20 cellular contexts compared by ENCODE assay signal in genomic region chr1:197869502-197869890, GRCh38. TPM values are rescaled to one million over a fixed set of nuclear protein-coding genes. Genes with fewer than 3 reads are reported as not detected.
DNase-seq lines count a peak whose midpoint lies in the region; ATAC-seq, FAIRE-seq and TF ChIP-seq lines count a peak whose summit lies in the region.
"Had no signal": no experiment of that assay in that cellular context is flagged by ENCODE, and none has a peak within 500 bp of the region (broad histone marks: within the 10 kb centered on the region; RNA-seq: fewer than 3 reads in every experiment).

No MANE protein-coding gene starts in this region.

- H3K9me3 Mint-ChIP-seq in neural progenitor cell: peaks cover 2% of the 10 kb centered on the region
- no peaks in the 10 kb centered on the region for H3K9me3 Mint-ChIP-seq in activated CD4-positive, alpha-beta T cell treated with anti-CD3 and anti-CD28 coated beads, Interleukin-2, amount 10 ng/mL, durations not matched to agents 7 days and 5 days
- H3K9me3 Mint-ChIP-seq in activated naive CD4-positive, alpha-beta T cell treated with anti-CD3 and anti-CD28 coated beads, Interleukin-2, amount 10 ng/mL, durations not matched to agents 7 days and 5 days: no peaks in the 10 kb centered on the region
- H3K9me3 Mint-ChIP-seq: CD4-positive, alpha-beta memory T cell; CD8-positive, alpha-beta memory T cell had no signal

- H4K20me1 ChIP-seq in HCT116 (ENCODE audit: insufficient read depth) (no peaks in the 10 kb centered on the region), GM12878 (ENCODE audit: control insufficient read depth, insufficient read depth) (no peaks in the 10 kb centered on the region), neural progenitor cell (ENCODE audit: low read depth) (no peaks in the 10 kb centered on the region)
- H4K20me1 ChIP-seq: BLaER1 had no signal

- H3K27me3 ChIP-seq in HCT116 (ENCODE audit: insufficient read depth, low read length): no peaks in the 10 kb centered on the region
- no peaks in the 10 kb centered on the region for H3K27me3 ChIP-seq in GM12878 (replicated peaks in 1 of 2; ENCODE audit: control insufficient read depth in 2 of 2, insufficient read depth in 2 of 2, low read length in 1 of 2)
- H3K27me3 ChIP-seq in neural progenitor cell: no peaks in the 10 kb centered on the region
- H3K27me3 ChIP-seq: BE2C, BLaER1 had no signal

- SMC1A ChIA-PET in GM12878 (lab: Charles Lee; ENCODE audit: uncharacterized antibody, unreplicated experiment): interaction anchor here (0.7 to 3.3 kb wide), 28 partner anchors 8 to 350 kb away, joined by 3 to 30 read pairs (median 4); no protein-coding TSS in a partner anchor

- DNase-seq in HCT116 (ENCODE audit: low read depth, low spot score) (no peak), GM12878 (ENCODE audit: low read depth, low spot score) (no peak), neural progenitor cell (ENCODE audit: low spot score) (no peak), NCI-H1694 (lab: John Stamatoyannopoulos, UW) (no peak), HCEC 1CT (no peak)
- DNase-seq in activated CD4-positive, alpha-beta T cell treated with anti-CD3 and anti-CD28 coated beads, Interleukin-2, amount 10 ng/mL, durations not matched to agents 7 days and 5 days: no peak
- DNase-seq in activated naive CD4-positive, alpha-beta T cell treated with anti-CD3 and anti-CD28 coated beads, Interleukin-2, amount 10 ng/mL, durations not matched to agents 7 days and 5 days: no peak
- DNase-seq: 8988T, C1 segment of cervical spinal cord, DMS 273 treated with DMSO at 0.1 percent for 48 hours, DMS79 had no signal

- H2AFZ ChIP-seq in HCT116 (ENCODE audit: low read depth, low read length, poor library complexity, severe bottlenecking) (peak overlapping the region; percentile 79), GM12878 (ENCODE audit: control insufficient read depth, low read depth, low read length) (no peak overlapping the region), neural progenitor cell (replicated peaks) (peak overlapping the region; percentile 51)

- CTCF ChIA-PET in HCT116 (lab: Charles Lee): interaction anchor here (1.0 to 3.1 kb wide), 14 partner anchors 11 to 817 kb away, joined by 3 to 29 read pairs (median 5); no protein-coding TSS in a partner anchor
- CTCF ChIA-PET in GM12878 (lab: Yijun Ruan, JAX): interaction anchor here (0.6 to 3.4 kb wide), 29 partner anchors 8 to 354 kb away, joined by 3 to 43 read pairs (median 4); no protein-coding TSS in a partner anchor
- CTCF ChIA-PET in activated CD4-positive, alpha-beta T cell treated with anti-CD3 and anti-CD28 coated beads, Interleukin-2, amount 10 ng/mL, durations not matched to agents 7 days and 5 days (lab: Charles Lee): interaction anchor here (0.8 to 1.6 kb wide), 3 partner anchors 251 to 343 kb away, joined by 4 to 10 read pairs (median 5); no protein-coding TSS in a partner anchor
- CTCF ChIA-PET in activated naive CD4-positive, alpha-beta T cell treated with anti-CD3 and anti-CD28 coated beads, Interleukin-2, amount 10 ng/mL, durations not matched to agents 7 days and 5 days (lab: Charles Lee): interaction anchor here (0.6 to 3.2 kb wide), 27 partner anchors 10 to 542 kb away, joined by 3 to 76 read pairs (median 4); no protein-coding TSS in a partner anchor

- H3K27me3 Mint-ChIP-seq in neural progenitor cell (ENCODE audit: insufficient read depth, low read depth): peaks cover 2% of the 10 kb centered on the region
- H3K27me3 Mint-ChIP-seq in activated CD4-positive, alpha-beta T cell treated with anti-CD3 and anti-CD28 coated beads, Interleukin-2, amount 10 ng/mL, durations not matched to agents 7 days and 5 days: peaks cover 16% of the 10 kb centered on the region
- peaks cover 11% of the 10 kb centered on the region for H3K27me3 Mint-ChIP-seq in activated naive CD4-positive, alpha-beta T cell treated with anti-CD3 and anti-CD28 coated beads, Interleukin-2, amount 10 ng/mL, durations not matched to agents 7 days and 5 days
- H3K27me3 Mint-ChIP-seq: CD4-positive, alpha-beta memory T cell had no signal

- H3K4me3 ChIP-seq in HCT116 (replicated peaks in 1 of 2; ENCODE audit: low read depth in 1 of 2, low read length in 2 of 2): no peak overlapping the region
- no peak overlapping the region for H3K4me3 ChIP-seq in GM12878
- H3K4me3 ChIP-seq in neural progenitor cell: no peak overlapping the region
- H3K4me3 ChIP-seq: BLaER1 had no signal

- no peaks in the 10 kb centered on the region for H3K9me2 ChIP-seq in HCT116 (ENCODE audit: insufficient read depth)

- FAIRE-seq in GM12878 (lab: Jason Lieb, UNC): peak; percentile 31

- no TSS peak for BruUV-seq in HCT116 (replicated peaks; lab: Mats Ljungman, UMichigan)
- BruUV-seq in GM12878 (replicated peaks; lab: Mats Ljungman, UMichigan): no TSS peak

- WGBS in GM12878 (ENCODE audit: insufficient coverage, insufficient replicate concordance, low lambda C conversion rate, missing lambda C conversion rate): 19% methylated on average over 2 of the region's 2 CpGs

- H3K9me3 ChIP-seq in HCT116 (ENCODE audit: control insufficient read depth in 1 of 2, insufficient read depth in 1 of 2, low read depth in 1 of 2, low read length in 2 of 2): no peaks in the 10 kb centered on the region
- no peaks in the 10 kb centered on the region for H3K9me3 ChIP-seq in GM12878 (replicated peaks; ENCODE audit: control insufficient read depth, insufficient read depth, low read length)
- no peaks in the 10 kb centered on the region for H3K9me3 ChIP-seq in neural progenitor cell (ENCODE audit: low read depth)
- H3K9me3 ChIP-seq: BE2C, BLaER1 had no signal

- no peak for TF ChIP-seq POLR2A in HCT116 (IDR thresholded peaks at IDR 0.05; ENCODE audit: borderline replicate concordance, extremely low read depth, insufficient read depth, insufficient read length)
- TF ChIP-seq POLR2A in GM12878 (IDR thresholded peaks at IDR 0.05; ENCODE audit: low read depth, low read length): no peak

- H3K27ac Mint-ChIP-seq in neural progenitor cell: no peak overlapping the region
- no peak overlapping the region for H3K27ac Mint-ChIP-seq in activated CD4-positive, alpha-beta T cell treated with anti-CD3 and anti-CD28 coated beads, Interleukin-2, amount 10 ng/mL, durations not matched to agents 7 days and 5 days
- no peak overlapping the region for H3K27ac Mint-ChIP-seq in activated naive CD4-positive, alpha-beta T cell treated with anti-CD3 and anti-CD28 coated beads, Interleukin-2, amount 10 ng/mL, durations not matched to agents 7 days and 5 days
- H3K27ac Mint-ChIP-seq: CD14-positive monocyte; CD4-positive, alpha-beta memory T cell; CD4-positive, CD25-positive, alpha-beta regulatory T cell; CD8-positive, alpha-beta memory T cell had no signal

- no peaks in the 10 kb centered on the region for H3K79me2 ChIP-seq in HCT116 (ENCODE audit: insufficient read depth, low read length)
- H3K79me2 ChIP-seq in GM12878 (ENCODE audit: control insufficient read depth, insufficient read depth, low read length): no peaks in the 10 kb centered on the region
- no peaks in the 10 kb centered on the region for H3K79me2 ChIP-seq in neural progenitor cell (ENCODE audit: low read depth)

- no peak overlapping the region for H3K4me3 Mint-ChIP-seq in neural progenitor cell
- no peak overlapping the region for H3K4me3 Mint-ChIP-seq in activated CD4-positive, alpha-beta T cell treated with anti-CD3 and anti-CD28 coated beads, Interleukin-2, amount 10 ng/mL, durations not matched to agents 7 days and 5 days
- no peak overlapping the region for H3K4me3 Mint-ChIP-seq in activated naive CD4-positive, alpha-beta T cell treated with anti-CD3 and anti-CD28 coated beads, Interleukin-2, amount 10 ng/mL, durations not matched to agents 7 days and 5 days
- H3K4me3 Mint-ChIP-seq: CD14-positive monocyte; CD4-positive, alpha-beta memory T cell; CD4-positive, CD25-positive, alpha-beta regulatory T cell; CD8-positive, alpha-beta memory T cell had no signal

- POLR2A ChIA-PET in HCT116 (lab: Charles Lee) (no interaction called here), GM12878 (lab: Charles Lee) (no interaction called here)
- POLR2A ChIA-PET in activated CD4-positive, alpha-beta T cell treated with anti-CD3 and anti-CD28 coated beads, Interleukin-2, amount 10 ng/mL, durations not matched to agents 7 days and 5 days (lab: Charles Lee): no interaction called here

- H3K36me3 ChIP-seq in HCT116 (ENCODE audit: control insufficient read depth in 1 of 2, insufficient read depth in 2 of 2, low read length in 2 of 2): no peaks in the 10 kb centered on the region
- no peaks in the 10 kb centered on the region for H3K36me3 ChIP-seq in GM12878 (ENCODE audit: control insufficient read depth in 2 of 2, insufficient read depth in 2 of 2, low read length in 1 of 2)
- H3K36me3 ChIP-seq in neural progenitor cell: no peaks in the 10 kb centered on the region
- H3K36me3 ChIP-seq: BE2C, BLaER1 had no signal

- TF ChIP-seq CTCF in HCT116 (IDR thresholded peaks at IDR 0.05 in 2 of 3, conservative IDR thresholded peaks at IDR 0.05 in 1 of 3; ENCODE audit: borderline replicate concordance in 1 of 3, insufficient read depth in 1 of 3, low read depth in 2 of 3, low read length in 2 of 3) (no peak), GM12878 (IDR thresholded peaks at IDR 0.05 in 2 of 3, conservative IDR thresholded peaks at IDR 0.05 in 1 of 3; ENCODE audit: control insufficient read depth in 2 of 3, extremely low read depth in 1 of 3, insufficient read depth in 1 of 3, low read depth in 3 of 3, low read length in 3 of 3) (no peak), neural progenitor cell (IDR thresholded peaks at IDR 0.05) (no peak)

- H3K4me1 Mint-ChIP-seq in neural progenitor cell: no peaks in the 10 kb centered on the region
- peaks cover 2% of the 10 kb centered on the region for H3K4me1 Mint-ChIP-seq in activated CD4-positive, alpha-beta T cell treated with anti-CD3 and anti-CD28 coated beads, Interleukin-2, amount 10 ng/mL, durations not matched to agents 7 days and 5 days
- no peaks in the 10 kb centered on the region for H3K4me1 Mint-ChIP-seq in activated naive CD4-positive, alpha-beta T cell treated with anti-CD3 and anti-CD28 coated beads, Interleukin-2, amount 10 ng/mL, durations not matched to agents 7 days and 5 days
- H3K4me1 Mint-ChIP-seq: CD14-positive monocyte; CD4-positive, alpha-beta memory T cell; CD4-positive, CD25-positive, alpha-beta regulatory T cell had no signal

- peaks cover 6% of the 10 kb centered on the region for H3F3A ChIP-seq in neural progenitor cell (ENCODE audit: low read depth)

- no peak overlapping the region for H3K4me2 ChIP-seq in HCT116 (ENCODE audit: low read length)
- H3K4me2 ChIP-seq in GM12878 (ENCODE audit: control insufficient read depth, insufficient read depth): no peak overlapping the region
- H3K4me2 ChIP-seq in neural progenitor cell: peak overlapping the region; percentile 12
- H3K4me2 ChIP-seq: BLaER1 had no signal

- intact Hi-C loops in HCT116 (cut with micrococcal nuclease) (loop anchor here (1.0 to 10.0 kb wide), 3 partner anchors 175 to 343 kb away; no protein-coding TSS in a partner anchor), GM12878 (cut with micrococcal nuclease; ENCODE audit: unreplicated experiment) (loop anchor here (1.0 to 2.0 kb wide), 3 partner anchors 177 to 349 kb away; no protein-coding TSS in a partner anchor)

- no peak overlapping the region for H3K9ac ChIP-seq in HCT116 (ENCODE audit: low read length)
- no peak overlapping the region for H3K9ac ChIP-seq in GM12878 (ENCODE audit: control insufficient read depth, insufficient read depth, low read length)
- H3K9ac ChIP-seq in neural progenitor cell: no peak overlapping the region
- H3K9ac ChIP-seq: BLaER1 had no signal

- H3K27ac ChIP-seq in HCT116 (ENCODE audit: low read depth, low read length) (no peak overlapping the region), GM12878 (ENCODE audit: control insufficient read depth, insufficient read depth) (no peak overlapping the region), neural progenitor cell (no peak overlapping the region)
- H3K27ac ChIP-seq: BLaER1 had no signal

- no peaks in the 10 kb centered on the region for H3K4me1 ChIP-seq in HCT116 (ENCODE audit: control insufficient read depth in 1 of 2, insufficient read depth in 2 of 2, low read length in 2 of 2)
- H3K4me1 ChIP-seq in GM12878 (ENCODE audit: control insufficient read depth, insufficient read depth, low read length): no peaks in the 10 kb centered on the region
- H3K4me1 ChIP-seq in neural progenitor cell: peaks cover 13% of the 10 kb centered on the region
- H3K4me1 ChIP-seq: BE2C, BLaER1 had no signal

- no peaks in the 10 kb centered on the region for H3K36me3 Mint-ChIP-seq in neural progenitor cell
- H3K36me3 Mint-ChIP-seq in activated CD4-positive, alpha-beta T cell treated with anti-CD3 and anti-CD28 coated beads, Interleukin-2, amount 10 ng/mL, durations not matched to agents 7 days and 5 days (ENCODE audit: low read depth): no peaks in the 10 kb centered on the region
- H3K36me3 Mint-ChIP-seq in activated naive CD4-positive, alpha-beta T cell treated with anti-CD3 and anti-CD28 coated beads, Interleukin-2, amount 10 ng/mL, durations not matched to agents 7 days and 5 days: no peaks in the 10 kb centered on the region
- H3K36me3 Mint-ChIP-seq: CD14-positive monocyte; CD4-positive, alpha-beta memory T cell; CD4-positive, CD25-positive, alpha-beta regulatory T cell; CD8-positive, alpha-beta memory T cell had no signal

- RAD21 ChIA-PET in HCT116 (lab: Charles Lee; ENCODE audit: low non-redundant PET in 1 of 2, low total read pairs in 2 of 2, uncharacterized antibody in 2 of 2, unreplicated experiment in 2 of 2) (interaction anchor here (0.7 to 2.3 kb wide), 3 partner anchors 250 to 254 kb away, joined by 3 to 5 read pairs (median 3); no protein-coding TSS in a partner anchor), GM12878 (lab: Charles Lee; ENCODE audit: unreplicated experiment) (interaction anchor here (0.8 to 3.5 kb wide), 18 partner anchors 9 to 595 kb away, joined by 3 to 41 read pairs (median 4); no protein-coding TSS in a partner anchor)

- TF ChIP-seq EP300 in GM12878 (IDR thresholded peaks at IDR 0.05; ENCODE audit: borderline replicate concordance in 1 of 2, control insufficient read depth in 1 of 2, low read depth in 2 of 2, low read length in 2 of 2): no peak

- ATAC-seq in HCT116: no peak
- no peak for ATAC-seq in GM12878

- in situ Hi-C loops in GM12878 (cut with MboI): loop anchor here (10.0 kb wide), 2 partner anchors 175 to 255 kb away; no protein-coding TSS in a partner anchor

- no peak for TF ChIP-seq RAD21 in HCT116 (IDR thresholded peaks at IDR 0.05; ENCODE audit: low read depth)
- no peak for TF ChIP-seq RAD21 in GM12878 (IDR thresholded peaks at IDR 0.05; ENCODE audit: insufficient read depth, low read depth, low read length)

RNA-seq across cellular contexts. Expression of gene C1orf53, which starts 32.9 kb away (rescaled TPM):
- total RNA-seq in HCT116 (2021; ENCODE audit: unreplicated experiment) (4.2 TPM), GM12878 (2014; rRNA removed) (1.1 and 1.5 TPM in 2 replicates), GM12878 (2014; rRNA removed; fragmentation: Illumina TruSeq; extraction: Trizol) (0.31 and 0.92 TPM in 2 replicates), GM12878 (2021) (0.77 and 0.85 TPM in 2 replicates), neural progenitor cell (ENCODE audit: low replicate concordance) (1.4 and 5.4 TPM in 2 replicates)
- polyA plus RNA-seq in HCT116 (2012): 2.4 and 3.1 TPM in 2 replicates
- not detected in 2 replicates for total RNA-seq in GM12878 (2013; cell fraction: nucleolus; rRNA removed)
- polyA plus RNA-seq in GM12878 (2011; ENCODE audit: low read depth): 1.0 TPM
- polyA plus RNA-seq in GM12878 (2011; rRNA removed) (0.39 and 0.56 TPM in 2 replicates), GM12878 (2014; fragmentation: Illumina TruSeq; extraction: Trizol) (0.66 TPM in 1 of 2 replicates, not detected in the other), GM12878 (2014; fragmentation: Nextera tagmentation; extraction: Ambion mirVana) (under 1 TPM; 0.39 to 0.42 TPM), GM12878 (2014; rRNA removed) (0.49 and 0.51 TPM in 2 replicates), GM12878 (2016; fragmentation: Nextera tagmentation; extraction: Ambion mirVana) (1 to 10 TPM; 4.2 to 5.4 TPM)
- polyA plus RNA-seq in GM12878 (2011; cell fraction: cytosol; rRNA removed): 0.27 and 0.61 TPM in 2 replicates
- 0.34 TPM in 1 of 2 replicates, not detected in the other for polyA plus RNA-seq in GM12878 (2011; cell fraction: nucleus; rRNA removed)
- polyA plus RNA-seq in GM12878 (2012): 0.43 and 0.56 TPM in 2 replicates
- polyA minus RNA-seq in GM12878 (2011; rRNA and poly(A)+ RNA removed): not detected in 2 replicates
- polyA minus RNA-seq in GM12878 (2011; cell fraction: cytosol; rRNA and poly(A)+ RNA removed): not detected in 2 replicates
- polyA minus RNA-seq in GM12878 (2011; cell fraction: nucleus; rRNA and poly(A)+ RNA removed): not detected in 2 replicates
- 1 to 10 TPM; 1.2 to 2.0 TPM for total RNA-seq in activated CD4-positive, alpha-beta T cell treated with anti-CD3 and anti-CD28 coated beads, Interleukin-2, amount 10 ng/mL, durations not matched to agents 7 days and 5 days
- total RNA-seq: CD4-positive, alpha-beta memory T cell; CD4-positive, CD25-positive, alpha-beta regulatory T cell had no signal
- polyA plus RNA-seq: CD4-positive, alpha-beta memory T cell; CD8-positive, alpha-beta memory T cell had no signal

RNA-seq across cellular contexts. Expression of gene LHX9, which starts 47.7 kb away (rescaled TPM):
- total RNA-seq in HCT116 (2021; ENCODE audit: unreplicated experiment): 0.22 TPM
- 0.09 and 0.13 TPM in 2 replicates for polyA plus RNA-seq in HCT116 (2012)
- not detected in 2 replicates for total RNA-seq in GM12878 (2013; cell fraction: nucleolus; rRNA removed)
- total RNA-seq in GM12878 (2014; rRNA removed): not detected in 2 replicates
- not detected in 2 replicates for total RNA-seq in GM12878 (2014; rRNA removed; fragmentation: Illumina TruSeq; extraction: Trizol)
- total RNA-seq in GM12878 (2021): not detected in 2 replicates
- polyA plus RNA-seq in GM12878 (2011; ENCODE audit: low read depth): not detected
- not detected in 2 replicates for polyA plus RNA-seq in GM12878 (2011; rRNA removed)
- polyA plus RNA-seq in GM12878 (2011; cell fraction: cytosol; rRNA removed): not detected in 2 replicates
- not detected in 2 replicates for polyA plus RNA-seq in GM12878 (2011; cell fraction: nucleus; rRNA removed)
- polyA plus RNA-seq in GM12878 (2012): not detected in 2 replicates
- polyA plus RNA-seq in GM12878 (2014; fragmentation: Illumina TruSeq; extraction: Trizol): not detected in 2 replicates
- polyA plus RNA-seq in GM12878 (2014; fragmentation: Nextera tagmentation; extraction: Ambion mirVana): not detected
- polyA plus RNA-seq in GM12878 (2014; rRNA removed): not detected in 2 replicates
- not detected for polyA plus RNA-seq in GM12878 (2016; fragmentation: Nextera tagmentation; extraction: Ambion mirVana)
- not detected in 2 replicates for polyA minus RNA-seq in GM12878 (2011; rRNA and poly(A)+ RNA removed)
- polyA minus RNA-seq in GM12878 (2011; cell fraction: cytosol; rRNA and poly(A)+ RNA removed): not detected in 2 replicates
- not detected in 2 replicates for polyA minus RNA-seq in GM12878 (2011; cell fraction: nucleus; rRNA and poly(A)+ RNA removed)
- 0.19 and 0.22 TPM in 2 replicates for total RNA-seq in neural progenitor cell (ENCODE audit: low replicate concordance)
- not detected for total RNA-seq in activated CD4-positive, alpha-beta T cell treated with anti-CD3 and anti-CD28 coated beads, Interleukin-2, amount 10 ng/mL, durations not matched to agents 7 days and 5 days
- total RNA-seq: A673; CD4-positive, alpha-beta memory T cell; CD4-positive, CD25-positive, alpha-beta regulatory T cell; G401 had no signal
- polyA plus RNA-seq: AG04450; CD14-positive monocyte; CD4-positive, alpha-beta memory T cell; CD4-positive, CD25-positive, alpha-beta regulatory T cell; CD8-positive, alpha-beta memory T cell had no signal
